ENCODE assay signal across 30 cellular contexts in genomic region chrX:65993332-65993731, GRCh38. TPM values are rescaled to one million over a fixed set of nuclear protein-coding genes. Genes with fewer than 3 reads are reported as not detected.
"Had no signal": no experiment of that assay in that cellular context is flagged by ENCODE, and none has a peak within 500 bp of the region (broad histone marks: within the 10 kb centered on the region; RNA-seq: fewer than 3 reads in every experiment).

No MANE protein-coding gene starts in this region.

- FAIRE-seq: bronchial epithelial cell had no signal

- ATAC-seq: activated CD4-positive, CD25-positive, alpha-beta regulatory T cell treated with anti-CD3 and anti-CD28 coated beads, Interleukin-2, amount 50 U/mL, for 24 hours; body of pancreas; Panc1; SK-N-SH treated with all-trans-retinoic acid at 6 μM for 48 hours had no signal

- H3K27ac Mint-ChIP-seq: activated T-helper 2 cell treated with anti-CD3 and anti-CD28 coated beads, Interferon-gamma antibody, Interleukin-2, Interleukin-4, amounts not matched to agents 10 μg/mL and 5 μg/mL and 100 μg/mL, durations not matched to agents 14 hours and 24 hours and 36 hours; T-helper 2 cell treated with Interferon-gamma antibody and Interleukin-4, amounts not matched to agents 5 μg/mL and 100 μg/mL, for 36 hours had no signal

- DNase-seq: activated CD4-positive, alpha-beta T cell treated with anti-CD3 and anti-CD28 coated beads for 4 hours; activated gamma-delta T cell treated with Interleukin-2 at 50 U/mL for 16 hours; activated naive CD4-positive, alpha-beta T cell treated with anti-CD3 and anti-CD28 coated beads, Interleukin-2, amount 50 U/mL, for 16 hours; activated T-cell treated with anti-CD3 and anti-CD28 coated beads for 4 hours; activated T-cell treated with anti-CD3 and anti-CD28 coated beads, Interleukin-2, amount 50 U/mL, for 48 hours; aorta; body of pancreas; central memory CD4-positive, alpha-beta T cell; Kasumi-1; NCI-H1048; NCI-H146; NCI-H187 treated with DMSO at 0.1 percent for 48 hours; NCI-H2171; NCI-H226; NCI-H526; NCI-H82; NK-92 treated with Interleukin-12 subunit alpha and Interleukin-12 subunit beta, amount 100 ng/mL, for 24 hours; SHP77; SW 1271 had no signal

- H3K9me3 ChIP-seq: body of pancreas, SJSA1 had no signal

- H3K36me3 ChIP-seq: SJSA1 had no signal

- H3K4me1 ChIP-seq: body of pancreas, SJSA1 had no signal

- H3K4me3 Mint-ChIP-seq: T-helper 2 cell treated with Interferon-gamma antibody and Interleukin-4, amounts not matched to agents 5 μg/mL and 100 μg/mL, for 36 hours had no signal

- H3K27ac ChIP-seq: body of pancreas, SJSA1 had no signal

- H3K27me3 ChIP-seq: body of pancreas, SJSA1 had no signal

- H3K4me3 ChIP-seq: body of pancreas, SJSA1 had no signal

RNA-seq across cellular contexts. Expression of gene VSIG4, which starts 46.5 kb away (rescaled TPM):
- total RNA-seq: activated CD8-positive, alpha-beta memory T cell treated with anti-CD3 and anti-CD28 coated beads for 36 hours; activated T-helper 2 cell treated with anti-CD3 and anti-CD28 coated beads, Interferon-gamma antibody, Interleukin-2, Interleukin-4, amounts not matched to agents 10 μg/mL and 5 μg/mL and 100 μg/mL, durations not matched to agents 14 hours and 24 hours and 36 hours; bronchial epithelial cell; chondrocyte; NCI-H460; SJSA1; T-helper 1 cell treated with Interleukin-12 subunit alpha and Interleukin-12 subunit beta and Interleukin-4 antibody, amounts not matched to agents 30 ng/mL and 1 ng/mL, for 36 hours had no signal
